ENCODE assay signal across 8 cellular contexts in genomic region chr3:179348325-179349013, GRCh38. TPM values are rescaled to one million over a fixed set of nuclear protein-coding genes. Genes with fewer than 3 reads are reported as not detected.
DNase-seq lines count a peak whose midpoint lies in the region; ATAC-seq, FAIRE-seq and TF ChIP-seq lines count a peak whose summit lies in the region.

No MANE protein-coding gene starts in this region.

- H3K36me3 Mint-ChIP-seq in activated CD8-positive, alpha-beta T cell treated with anti-CD3 and anti-CD28 coated beads, Interleukin-2, amount 10 ng/mL, durations not matched to agents 7 days and 5 days (ENCODE audit: low read depth) = peaks cover 18% of the 10 kb centered on the region

- FAIRE-seq in islet of Langerhans (lab: Jason Lieb, UNC) = peak; percentile 55

- CTCF ChIA-PET in activated CD8-positive, alpha-beta T cell treated with anti-CD3 and anti-CD28 coated beads, Interleukin-2, amount 10 ng/mL, durations not matched to agents 7 days and 5 days (lab: Charles Lee) = interaction anchor here (0.7 to 2.0 kb wide), 3 partner anchors 24 to 27 kb away, joined by 3 to 9 read pairs (median 5); no protein-coding TSS in a partner anchor

- no peaks in the 10 kb centered on the region for H3K27me3 Mint-ChIP-seq in activated CD8-positive, alpha-beta T cell treated with anti-CD3 and anti-CD28 coated beads, Interleukin-2, amount 10 ng/mL, durations not matched to agents 7 days and 5 days (ENCODE audit: low read depth)

- intact Hi-C loops in testis (cut with DNase I; ENCODE audit: low total_unique reads) = no loop called here

- H3K36me3 ChIP-seq in testis (ENCODE audit: low read depth, missing control alignments) = no peaks in the 10 kb centered on the region

- TF ChIP-seq CTCF in testis (IDR thresholded peaks at IDR 0.05) = no peak

- peak overlapping the region; percentile 94 for H3K4me3 Mint-ChIP-seq in activated CD8-positive, alpha-beta T cell treated with anti-CD3 and anti-CD28 coated beads, Interleukin-2, amount 10 ng/mL, durations not matched to agents 7 days and 5 days

- in situ Hi-C loops in Caki2 (cut with HindIII; ENCODE audit: low pct_unique_long_range_greater_than_20kb, low sequenced_read_pairs) = no loop called here

- ATAC-seq in GM19452 (IDR thresholded peaks at IDR 0.05; ENCODE audit: unreplicated experiment) (peak; percentile 74), HG03520 (IDR thresholded peaks at IDR 0.05; ENCODE audit: unreplicated experiment) (peak; percentile 74)
- no peak for ATAC-seq in activated CD8-positive, alpha-beta T cell treated with anti-CD3 and anti-CD28 coated beads, Interleukin-2, amount 10 ng/mL, durations not matched to agents 7 days and 5 days

- H3K4me1 ChIP-seq in testis = peaks cover 7% of the 10 kb centered on the region

- H3K9me3 Mint-ChIP-seq in activated CD8-positive, alpha-beta T cell treated with anti-CD3 and anti-CD28 coated beads, Interleukin-2, amount 10 ng/mL, durations not matched to agents 7 days and 5 days (ENCODE audit: insufficient read depth) = no peaks in the 10 kb centered on the region

- DNase-seq in Caki2 (ENCODE audit: low read depth) = peak; percentile 50
- DNase-seq in activated CD8-positive, alpha-beta T cell treated with anti-CD3 and anti-CD28 coated beads, Interleukin-2, amount 10 ng/mL, durations not matched to agents 7 days and 5 days = no peak
- no peak for DNase-seq in testis
- DNase-seq in mesenteric fat pad (ENCODE audit: low spot score) = no peak
- no peak for DNase-seq in DMS79 treated with DMSO at 0.1 percent for 48 hours (lab: John Stamatoyannopoulos, UW)

- H3K27ac ChIP-seq in testis = peak overlapping the region; percentile 61 to 91

- H3K4me1 Mint-ChIP-seq in activated CD8-positive, alpha-beta T cell treated with anti-CD3 and anti-CD28 coated beads, Interleukin-2, amount 10 ng/mL, durations not matched to agents 7 days and 5 days (ENCODE audit: low read depth) = peaks cover 15% of the 10 kb centered on the region

- peak overlapping the region; percentile 91 to 96 for H3K4me3 ChIP-seq in testis

- no peaks in the 10 kb centered on the region for H3K9me3 ChIP-seq in testis

- H3K27me3 ChIP-seq in testis = no peaks in the 10 kb centered on the region

- WGBS in testis, 2 donors = 22 to 28% methylated on average over 5 of the region's 5 CpGs

- POLR2A ChIA-PET in activated CD8-positive, alpha-beta T cell treated with anti-CD3 and anti-CD28 coated beads, Interleukin-2, amount 10 ng/mL, durations not matched to agents 7 days and 5 days (lab: Charles Lee) = interaction anchor here (0.7 kb wide), 1 partner anchor 180 kb away, joined by 4 read pairs; no protein-coding TSS in a partner anchor

- peak overlapping the region; percentile 93 for H3K27ac Mint-ChIP-seq in activated CD8-positive, alpha-beta T cell treated with anti-CD3 and anti-CD28 coated beads, Interleukin-2, amount 10 ng/mL, durations not matched to agents 7 days and 5 days

- TF ChIP-seq POLR2A in testis (IDR thresholded peaks at IDR 0.05) = no peak

RNA-seq across cellular contexts. Expression of gene MFN1, which starts 1.0 kb away (rescaled TPM):
- total RNA-seq in Caki2 (2014; rRNA removed; shearing (Covaris generic); ENCODE audit: low replicate concordance) = 28.2 and 34.3 TPM in 2 replicates
- total RNA-seq in activated CD8-positive, alpha-beta T cell treated with anti-CD3 and anti-CD28 coated beads, Interleukin-2, amount 10 ng/mL, durations not matched to agents 7 days and 5 days = 10 to 100 TPM; 25.5 to 30.4 TPM
- 10 to 100 TPM; 39.5 to 50.9 TPM for total RNA-seq in testis
- 23.1 TPM for polyA plus RNA-seq in testis (ENCODE audit: insufficient read depth, low read depth, low replicate concordance)
- 48.0 TPM for total RNA-seq in mesenteric fat pad

RNA-seq across cellular contexts. Expression of gene ZNF639, which starts 25.6 kb away (rescaled TPM):
- total RNA-seq in Caki2 (2014; rRNA removed; shearing (Covaris generic); ENCODE audit: low replicate concordance) = 106 and 111 TPM in 2 replicates
- 10 to 100 TPM; 36.3 to 40.6 TPM for total RNA-seq in activated CD8-positive, alpha-beta T cell treated with anti-CD3 and anti-CD28 coated beads, Interleukin-2, amount 10 ng/mL, durations not matched to agents 7 days and 5 days
- total RNA-seq in testis (10 to 100 TPM; 36.7 to 37.6 TPM), mesenteric fat pad (33.0 TPM)
- 29.3 TPM for polyA plus RNA-seq in testis (ENCODE audit: insufficient read depth, low read depth, low replicate concordance)
